12 cellular contexts compared by ENCODE assay signal in genomic region chr13:108225440-108225839, GRCh38. TPM values are rescaled to one million over a fixed set of nuclear protein-coding genes. Genes with fewer than 3 reads are reported as not detected.
DNase-seq lines count a peak whose midpoint lies in the region; ATAC-seq lines count a peak whose summit lies in the region.
"Had no signal": no experiment of that assay in that cellular context is flagged by ENCODE, and none has a peak within 500 bp of the region (broad histone marks: within the 10 kb centered on the region; RNA-seq: fewer than 3 reads in every experiment).

No MANE protein-coding gene starts in this region.

- peaks cover 16% of the 10 kb centered on the region for H3K36me3 Mint-ChIP-seq in activated T-helper 1 cell treated with anti-CD3 and anti-CD28 coated beads, Interleukin-12 subunit alpha, Interleukin-12 subunit beta, Interleukin-2, Interleukin-4 antibody, amounts not matched to agents 30 ng/mL and 10 ng/mL and 1 ng/mL, durations not matched to agents 14 hours and 24 hours and 36 hours (ENCODE audit: low read depth)

- H3K4me1 ChIP-seq in endocrine pancreas (ENCODE audit: control insufficient read depth, insufficient read depth, low read length) = peaks cover 63% of the 10 kb centered on the region

- peak; percentile 37 for ATAC-seq in GM18858 (IDR thresholded peaks at IDR 0.05; ENCODE audit: unreplicated experiment)
- ATAC-seq in GM21390 (IDR thresholded peaks at IDR 0.05; ENCODE audit: unreplicated experiment) = peak; percentile 50
- peak; percentile 76 for ATAC-seq in HG03460 (IDR thresholded peaks at IDR 0.05; ENCODE audit: unreplicated experiment)
- ATAC-seq: Right ventricle myocardium inferior had no signal

- no peaks in the 10 kb centered on the region for H3K27me3 Mint-ChIP-seq in activated T-helper 1 cell treated with anti-CD3 and anti-CD28 coated beads, Interleukin-12 subunit alpha, Interleukin-12 subunit beta, Interleukin-2, Interleukin-4 antibody, amounts not matched to agents 30 ng/mL and 10 ng/mL and 1 ng/mL, durations not matched to agents 14 hours and 24 hours and 36 hours (ENCODE audit: insufficient read depth)

- H3K36me3 ChIP-seq in endocrine pancreas (ENCODE audit: control insufficient read depth, insufficient read depth, low read length) = no peaks in the 10 kb centered on the region

- intact Hi-C loops in activated T-helper 1 cell treated with anti-CD3 and anti-CD28 coated beads, Interleukin-12 subunit alpha, Interleukin-12 subunit beta, Interleukin-2, Interleukin-4 antibody, amounts not matched to agents 30 ng/mL and 10 ng/mL and 1 ng/mL, durations not matched to agents 14 hours and 24 hours and 36 hours (cut with micrococcal nuclease) = loop anchor here (10.0 kb wide), 1 partner anchor 279 kb away; no protein-coding TSS in a partner anchor

- no peak overlapping the region for H3K27ac Mint-ChIP-seq in activated T-helper 1 cell treated with anti-CD3 and anti-CD28 coated beads, Interleukin-12 subunit alpha, Interleukin-12 subunit beta, Interleukin-2, Interleukin-4 antibody, amounts not matched to agents 30 ng/mL and 10 ng/mL and 1 ng/mL, durations not matched to agents 14 hours and 24 hours and 36 hours

- H3K9ac ChIP-seq in endocrine pancreas (ENCODE audit: control insufficient read depth, insufficient read depth, low read length) = no peak overlapping the region

- DNase-seq in activated T-helper 1 cell treated with anti-CD3 and anti-CD28 coated beads, Interleukin-12 subunit alpha, Interleukin-12 subunit beta, Interleukin-2, Interleukin-4 antibody, amounts not matched to agents 30 ng/mL and 10 ng/mL and 1 ng/mL, durations not matched to agents 14 hours and 24 hours and 36 hours (ENCODE audit: low spot score) = no peak
- DNase-seq in DMS53 treated with DMSO at 0.1 percent for 48 hours (lab: John Stamatoyannopoulos, UW; ENCODE audit: unreplicated experiment) = no peak
- DNase-seq in T1000 (lab: John Stamatoyannopoulos, UW) = no peak
- DNase-seq in Kasumi-1 (lab: John Stamatoyannopoulos, UW) = no peak
- DNase-seq: stimulated activated CD4-positive, alpha-beta T cell treated with anti-CD3 and anti-CD28 coated beads, Interleukin-1b, Interleukin-23, amount 100 ng/mL, for 48 hours had no signal

- H3K27me3 ChIP-seq in endocrine pancreas (ENCODE audit: control insufficient read depth, insufficient read depth, low read length) = no peaks in the 10 kb centered on the region
- H3K27me3 ChIP-seq: hepatocyte had no signal

- H3K9me3 Mint-ChIP-seq in activated T-helper 1 cell treated with anti-CD3 and anti-CD28 coated beads, Interleukin-12 subunit alpha, Interleukin-12 subunit beta, Interleukin-2, Interleukin-4 antibody, amounts not matched to agents 30 ng/mL and 10 ng/mL and 1 ng/mL, durations not matched to agents 14 hours and 24 hours and 36 hours = no peaks in the 10 kb centered on the region

- H3K4me3 Mint-ChIP-seq in activated T-helper 1 cell treated with anti-CD3 and anti-CD28 coated beads, Interleukin-12 subunit alpha, Interleukin-12 subunit beta, Interleukin-2, Interleukin-4 antibody, amounts not matched to agents 30 ng/mL and 10 ng/mL and 1 ng/mL, durations not matched to agents 14 hours and 24 hours and 36 hours = no peak overlapping the region

- H3K4me1 Mint-ChIP-seq in activated T-helper 1 cell treated with anti-CD3 and anti-CD28 coated beads, Interleukin-12 subunit alpha, Interleukin-12 subunit beta, Interleukin-2, Interleukin-4 antibody, amounts not matched to agents 30 ng/mL and 10 ng/mL and 1 ng/mL, durations not matched to agents 14 hours and 24 hours and 36 hours (ENCODE audit: low read depth) = peaks cover 37% of the 10 kb centered on the region

- peak overlapping the region; percentile 59 for H3K4me3 ChIP-seq in endocrine pancreas (ENCODE audit: control insufficient read depth, insufficient read depth, low read length)
- H3K4me3 ChIP-seq: coronary artery, hepatocyte had no signal

- no peaks in the 10 kb centered on the region for H3K9me3 ChIP-seq in endocrine pancreas (ENCODE audit: control insufficient read depth, low read length)

RNA-seq across cellular contexts. Expression of gene ABHD13, which starts 7.2 kb away (rescaled TPM):
- total RNA-seq in activated T-helper 1 cell treated with anti-CD3 and anti-CD28 coated beads, Interleukin-12 subunit alpha, Interleukin-12 subunit beta, Interleukin-2, Interleukin-4 antibody, amounts not matched to agents 30 ng/mL and 10 ng/mL and 1 ng/mL, durations not matched to agents 14 hours and 24 hours and 36 hours = 8.0 and 8.5 TPM in 2 replicates

RNA-seq across cellular contexts. Expression of gene LIG4, which starts 10.1 kb away (rescaled TPM):
- total RNA-seq in activated T-helper 1 cell treated with anti-CD3 and anti-CD28 coated beads, Interleukin-12 subunit alpha, Interleukin-12 subunit beta, Interleukin-2, Interleukin-4 antibody, amounts not matched to agents 30 ng/mL and 10 ng/mL and 1 ng/mL, durations not matched to agents 14 hours and 24 hours and 36 hours = 10.0 and 11.2 TPM in 2 replicates

RNA-seq across cellular contexts. Expression of gene TNFSF13B, which starts 44.1 kb away (rescaled TPM):
- total RNA-seq in activated T-helper 1 cell treated with anti-CD3 and anti-CD28 coated beads, Interleukin-12 subunit alpha, Interleukin-12 subunit beta, Interleukin-2, Interleukin-4 antibody, amounts not matched to agents 30 ng/mL and 10 ng/mL and 1 ng/mL, durations not matched to agents 14 hours and 24 hours and 36 hours = 2.9 and 3.4 TPM in 2 replicates
